Comparison of ENCODE assay signal across 1 cellular context in the genomic region with DNA sequence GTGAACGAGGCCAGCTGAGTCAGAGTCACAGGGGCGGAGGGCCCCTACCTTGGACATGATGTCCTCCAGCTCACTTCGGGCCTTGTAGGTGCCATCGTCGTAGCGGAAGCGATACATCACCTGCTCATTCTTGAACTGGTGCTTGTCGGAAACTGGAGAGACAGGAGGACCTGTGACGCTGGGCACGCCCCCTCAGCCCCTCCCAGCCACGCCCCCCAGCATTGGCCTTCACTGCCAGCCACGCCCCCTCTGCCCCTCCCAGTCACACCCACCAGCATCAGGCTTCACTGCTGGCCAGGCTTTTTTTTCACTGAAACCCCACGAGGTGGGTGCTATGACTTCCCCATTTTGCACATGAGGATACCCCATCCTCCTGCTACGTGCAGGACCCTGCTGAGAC.
TF ChIP-seq lines count a peak whose summit lies in the region.

No MANE protein-coding gene starts in this region.

TF ChIP-seq in H1, 55 proteins besides CTCF, POLR2A, EP300 and RAD21 (continued from another document):
- TF ChIP-seq RBBP5 (IDR thresholded peaks at IDR 0.05; ENCODE audit: borderline replicate concordance, low read depth, low read length) (no peak), RXRA (IDR thresholded peaks at IDR 0.05; ENCODE audit: insufficient read depth, low read depth, low read length) (no peak), SAP30 (IDR thresholded peaks at IDR 0.05; ENCODE audit: insufficient read depth, insufficient replicate concordance, low read length) (no peak), TBP (IDR thresholded peaks at IDR 0.05; ENCODE audit: low read depth, low read length) (no peak), FOSL1 (IDR thresholded peaks at IDR 0.05; ENCODE audit: insufficient read depth, low read depth, low read length) (no peak), SUZ12 (IDR thresholded peaks at IDR 0.05; ENCODE audit: low read length) (no peak), TAF7 (optimal IDR thresholded peaks at IDR 0.05; ENCODE audit: borderline replicate concordance, low read depth, low read length) (no peak), CHD7 (IDR thresholded peaks at IDR 0.05; ENCODE audit: insufficient replicate concordance, low read length) (no peak), PHF8 (conservative IDR thresholded peaks at IDR 0.05; ENCODE audit: low read depth, low read length) (no peak), SIN3A (conservative IDR thresholded peaks at IDR 0.05 in 1 of 2, IDR thresholded peaks at IDR 0.05 in 1 of 2; ENCODE audit: low read depth in 1 of 2, low read length in 2 of 2) (no peak), HDAC6 (IDR thresholded peaks at IDR 0.05; ENCODE audit: low read depth, low read length) (no peak), RNF2 (IDR thresholded peaks at IDR 0.05; ENCODE audit: borderline replicate concordance, low read depth, low read length, missing control alignments, poor library complexity, severe bottlenecking) (no peak)
- TF ChIP-seq, protein P1, sequence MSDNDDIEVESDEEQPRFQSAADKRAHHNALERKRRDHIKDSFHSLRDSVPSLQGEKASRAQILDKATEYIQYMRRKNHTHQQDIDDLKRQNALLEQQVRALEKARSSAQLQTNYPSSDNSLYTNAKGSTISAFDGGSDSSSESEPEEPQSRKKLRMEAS (IDR thresholded peaks at IDR 0.05): no peak
